ENCODE assay signal across 8 cellular contexts in the genomic region with DNA sequence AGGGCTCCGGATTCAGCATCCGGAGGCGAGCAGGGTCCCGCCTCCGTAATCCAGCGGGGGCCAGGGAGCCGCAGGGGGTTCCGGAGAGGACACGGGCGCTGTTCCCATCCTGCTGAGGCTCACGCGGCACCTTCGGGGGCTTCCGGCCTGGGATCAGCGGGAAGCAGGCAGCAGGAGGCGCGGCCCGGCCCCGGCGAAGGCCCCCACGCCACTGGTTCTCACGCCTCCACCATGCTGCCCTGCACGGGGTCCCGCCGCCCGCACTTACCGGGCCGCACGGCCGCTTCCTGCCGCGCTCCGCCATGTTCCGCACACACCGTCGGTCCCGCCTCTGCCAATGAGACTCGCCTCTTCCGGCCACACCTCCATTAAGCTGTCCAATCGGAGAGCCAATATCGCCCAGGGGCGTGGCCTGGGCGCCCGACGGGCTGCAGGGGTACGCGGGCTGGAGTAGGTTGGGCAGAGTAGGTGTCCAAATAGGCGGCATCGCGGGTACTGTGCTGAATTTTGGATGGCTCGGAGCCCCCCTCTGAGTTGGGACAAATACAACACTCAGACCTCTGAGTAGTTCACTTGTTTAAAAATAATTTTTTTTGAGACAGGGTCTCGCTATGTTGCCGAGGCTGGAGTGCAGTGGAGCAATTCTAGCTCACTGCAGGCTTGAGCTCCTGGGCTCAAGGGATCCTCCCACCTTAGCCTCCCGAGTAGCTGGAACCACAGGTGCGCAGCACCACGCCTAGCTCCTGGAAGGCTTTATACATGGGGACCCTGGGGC. TPM values are rescaled to one million over a fixed set of nuclear protein-coding genes. Genes with fewer than 3 reads are reported as not detected.
DNase-seq lines count a peak whose midpoint lies in the region; ATAC-seq and TF ChIP-seq lines count a peak whose summit lies in the region.

A gene with protein sequence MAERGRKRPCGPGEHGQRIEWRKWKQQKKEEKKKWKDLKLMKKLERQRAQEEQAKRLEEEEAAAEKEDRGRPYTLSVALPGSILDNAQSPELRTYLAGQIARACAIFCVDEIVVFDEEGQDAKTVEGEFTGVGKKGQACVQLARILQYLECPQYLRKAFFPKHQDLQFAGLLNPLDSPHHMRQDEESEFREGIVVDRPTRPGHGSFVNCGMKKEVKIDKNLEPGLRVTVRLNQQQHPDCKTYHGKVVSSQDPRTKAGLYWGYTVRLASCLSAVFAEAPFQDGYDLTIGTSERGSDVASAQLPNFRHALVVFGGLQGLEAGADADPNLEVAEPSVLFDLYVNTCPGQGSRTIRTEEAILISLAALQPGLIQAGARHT (minus strand): TSS at position 318 of the 775 bp plus-strand sequence. CDS start 14 bp downstream, at position 304.

- ATAC-seq in GM19328 (IDR thresholded peaks at IDR 0.05; ENCODE audit: unreplicated experiment) (peak; percentile 97), HG03520 (IDR thresholded peaks at IDR 0.05; ENCODE audit: unreplicated experiment) (peak; percentile 95), left lung (peak; percentile 100)

- H3K27me3 ChIP-seq in BLaER1 (no peaks in the 10 kb centered on the region), left lung (no peaks in the 10 kb centered on the region)

- H3K36me3 ChIP-seq in BLaER1 (peaks cover 56% of the 10 kb centered on the region), left lung (peaks cover 0 to 35% of the 10 kb centered on the region in 2 donors)

- peaks cover 12% of the 10 kb centered on the region for H3K4me1 Mint-ChIP-seq in dendritic cell treated with granulocyte-macrophage colony-stimulating factor and Interleukin-4, amounts not matched to agents 40 ng/mL and 50 ng/mL, for 4 days (ENCODE audit: low read depth)

- DNase-seq in NCI-H69 (lab: John Stamatoyannopoulos, UW) (peak; percentile 98), left lung (peak; percentile 94 to 96)
- peak; percentile 86 to 93 for DNase-seq in activated CD4-positive, alpha-beta T cell treated with anti-CD3 and anti-CD28 coated beads, Interleukin-2, amount 50 U/mL, for 24 hours (ENCODE audit: low read depth in 1 of 2, low spot score in 1 of 2)
- peak; percentile 93 to 94 for DNase-seq in stimulated activated CD4-positive, alpha-beta T cell treated with anti-CD3 and anti-CD28 coated beads, Interleukin-2, amount 100 ng/mL, for 48 hours

- intact Hi-C loops in dendritic cell treated with granulocyte-macrophage colony-stimulating factor and Interleukin-4, amounts not matched to agents 40 ng/mL and 50 ng/mL, for 4 days (cut with micrococcal nuclease), result no loop called here
- intact Hi-C loops in left lung (cut with DNase I), result no loop called here

- peak within 1 kb of the TSS; percentile 85 for H3K4me3 Mint-ChIP-seq in dendritic cell treated with granulocyte-macrophage colony-stimulating factor and Interleukin-4, amounts not matched to agents 40 ng/mL and 50 ng/mL, for 4 days

- H3K4me3 ChIP-seq in BLaER1 (peak within 1 kb of the TSS; percentile 85), left lung (peak within 1 kb of the TSS; percentile 96 to 100)

- H3K4me1 ChIP-seq in BLaER1, result peaks cover 19% of the 10 kb centered on the region
- peaks cover 7 to 21% of the 10 kb centered on the region in 2 donors for H3K4me1 ChIP-seq in left lung

- H3K27me3 Mint-ChIP-seq in dendritic cell treated with granulocyte-macrophage colony-stimulating factor and Interleukin-4, amounts not matched to agents 40 ng/mL and 50 ng/mL, for 4 days, result no peaks in the 10 kb centered on the region

- peak within 1 kb of the TSS; percentile 92 for H3K9ac ChIP-seq in BLaER1

- H3K27ac Mint-ChIP-seq in dendritic cell treated with granulocyte-macrophage colony-stimulating factor and Interleukin-4, amounts not matched to agents 40 ng/mL and 50 ng/mL, for 4 days, result peak within 1 kb of the TSS; percentile 85

- no peak for TF ChIP-seq CTCF in left lung (IDR thresholded peaks at IDR 0.05)

- H3K9me3 ChIP-seq in BLaER1 (no peaks in the 10 kb centered on the region), left lung (no peaks in the 10 kb centered on the region)

- no peaks in the 10 kb centered on the region for H3K9me3 Mint-ChIP-seq in dendritic cell treated with granulocyte-macrophage colony-stimulating factor and Interleukin-4, amounts not matched to agents 40 ng/mL and 50 ng/mL, for 4 days

- peaks cover 9% of the 10 kb centered on the region; the same call in 1 of the 2 replicates for H4K20me1 ChIP-seq in BLaER1

- peak within 1 kb of the TSS; percentile 83 for H3K27ac ChIP-seq in BLaER1
- peak within 1 kb of the TSS in 1 of 2 donors; percentile 78 for H3K27ac ChIP-seq in left lung

- H3K4me2 ChIP-seq in BLaER1, result peak within 1 kb of the TSS; percentile 90

- H3K36me3 Mint-ChIP-seq in dendritic cell treated with granulocyte-macrophage colony-stimulating factor and Interleukin-4, amounts not matched to agents 40 ng/mL and 50 ng/mL, for 4 days (ENCODE audit: low read depth), result peaks cover 49% of the 10 kb centered on the region

RNA-seq across cellular contexts. Expression of the gene that starts here (rescaled TPM):
- total RNA-seq in left lung, result 10 to 100 TPM; 40.5 to 49.3 TPM
